8 cellular contexts compared by ENCODE assay signal in genomic region chr22:34414467-34415440, GRCh38.
A peak's percentile ranks its signal among the peaks of the same experiment; 100 is the strongest.
DNase-seq lines count a peak whose midpoint lies in the region; ATAC-seq and TF ChIP-seq lines count a peak whose summit lies in the region.

No MANE protein-coding gene starts in this region.

- H3K27ac ChIP-seq in ascending aorta: no peak overlapping the region
- no peak overlapping the region for H3K27ac ChIP-seq in tibial artery

- H3K9me3 Mint-ChIP-seq in neural crest cell: no peaks in the 10 kb centered on the region

- H3K4me1 ChIP-seq in ascending aorta (no peaks in the 10 kb centered on the region), tibial artery (no peaks in the 10 kb centered on the region)

- H3K4me3 Mint-ChIP-seq in neural crest cell: no peak overlapping the region

- ATAC-seq in HG02678 (IDR thresholded peaks at IDR 0.05; ENCODE audit: unreplicated experiment) (peak; percentile 54), HG03045 (IDR thresholded peaks at IDR 0.05; ENCODE audit: unreplicated experiment) (no peak)

- H3K27me3 ChIP-seq in ascending aorta: no peaks in the 10 kb centered on the region
- no peaks in the 10 kb centered on the region for H3K27me3 ChIP-seq in tibial artery

- H3K4me1 Mint-ChIP-seq in neural crest cell: no peaks in the 10 kb centered on the region

- TF ChIP-seq CTCF in cardiac fibroblast (IDR thresholded peaks at IDR 0.05; ENCODE audit: low read depth, low read length) (peak; percentile 8), neural crest cell (conservative IDR thresholded peaks at IDR 0.05) (peak; percentile 94), ascending aorta (IDR thresholded peaks at IDR 0.05) (peak in 1 of 3 experiments; percentile 12), tibial artery (IDR thresholded peaks at IDR 0.05) (peak in 1 of 2 experiments; percentile 17)

- DNase-seq in ELR (ENCODE audit: low read depth) (peak; percentile 16), NOMO-1 treated with DMSO at 0.1 percent for 48 hours (lab: John Stamatoyannopoulos, UW; ENCODE audit: unreplicated experiment) (peak; percentile 58), cardiac fibroblast (ENCODE audit: low read depth in 2 of 2) (peak; percentile 0 to 25), neural crest cell (ENCODE audit: low read depth, low spot score) (peak; percentile 72), ascending aorta (ENCODE audit: low spot score in 2 of 2) (no peak), tibial artery (no peak)

- intact Hi-C loops in ascending aorta (cut with DNase I) (no loop called here), tibial artery (cut with DNase I; ENCODE audit: low total_unique reads) (no loop called here)

- no peaks in the 10 kb centered on the region for H3K36me3 ChIP-seq in ascending aorta
- H3K36me3 ChIP-seq in tibial artery: no peaks in the 10 kb centered on the region

- H3K4me3 ChIP-seq in cardiac fibroblast (replicated peaks in 1 of 2; ENCODE audit: low read depth in 2 of 2, low read length in 2 of 2): no peak overlapping the region
- H3K4me3 ChIP-seq in ascending aorta: no peak overlapping the region
- no peak overlapping the region for H3K4me3 ChIP-seq in tibial artery

- H3K9me3 ChIP-seq in ascending aorta (no peaks in the 10 kb centered on the region), tibial artery (peaks cover 0 to 4% (median 0%) of the 10 kb centered on the region in 3 donors)

- H3K27me3 Mint-ChIP-seq in neural crest cell (ENCODE audit: low read depth): peaks cover 14% of the 10 kb centered on the region

- H3K27ac Mint-ChIP-seq in neural crest cell (ENCODE audit: unreplicated experiment): no peak overlapping the region

- H3K36me3 Mint-ChIP-seq in neural crest cell (ENCODE audit: low read depth): no peaks in the 10 kb centered on the region

Comparison
In these comparisons a context has a peak if more than half of its experiments do, and no peak if none do; other contexts are left out.
1. DNase-seq: peak in ELR (single experiment), NOMO-1 treated with DMSO at 0.1 percent for 48 hours (single experiment), cardiac fibroblast (2 of 2) and neural crest cell (single experiment); none in ascending aorta (0 of 2) and tibial artery (0 of 2).